Comparison of ENCODE assay signal across 8 cellular contexts in the genomic region with DNA sequence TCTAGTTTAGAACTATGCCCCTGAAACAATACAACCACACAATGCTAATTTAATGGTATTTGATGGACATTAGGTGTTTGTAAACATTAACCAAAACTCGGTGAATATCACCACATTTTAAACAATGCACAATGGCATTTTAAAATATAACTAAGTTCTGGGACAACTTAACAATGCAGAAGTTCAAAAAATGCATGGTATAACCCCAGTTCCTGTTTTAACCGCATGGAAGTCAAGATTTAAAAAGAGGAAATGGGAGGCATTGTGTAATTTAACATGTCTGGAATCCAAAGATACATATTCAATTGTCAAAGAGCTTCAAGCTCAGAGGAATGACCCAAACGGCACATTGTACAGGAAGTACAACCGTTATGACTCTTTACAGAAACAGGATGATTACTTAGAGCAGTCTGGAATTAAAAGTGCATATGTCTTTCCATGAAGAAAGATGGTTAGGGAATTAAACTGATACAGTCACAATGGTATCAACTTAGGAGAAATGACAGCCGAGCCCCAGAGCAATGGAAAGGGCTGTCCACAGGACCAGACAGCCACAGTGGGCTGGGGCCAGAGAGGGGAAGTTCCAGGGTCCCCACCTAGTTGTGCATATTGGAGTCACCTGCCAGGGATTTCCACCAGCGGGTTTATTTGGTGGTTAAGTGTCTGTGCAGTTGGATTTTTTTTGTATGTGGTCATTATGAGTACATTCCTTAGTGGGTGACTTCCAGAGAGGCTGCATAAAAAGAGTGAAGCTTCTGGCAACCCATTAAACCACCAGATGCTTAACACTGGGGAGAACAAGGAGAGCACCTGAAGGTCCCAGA. TPM values are rescaled to one million over a fixed set of nuclear protein-coding genes. Genes with fewer than 3 reads are reported as not detected.
A peak's percentile ranks its signal among the peaks of the same experiment; 100 is the strongest.
DNase-seq lines count a peak whose midpoint lies in the region; ATAC-seq and TF ChIP-seq lines count a peak whose summit lies in the region.

No MANE protein-coding gene starts in this region.

- H3K27me3 ChIP-seq in OCI-LY3 (ENCODE audit: low read depth, low read length) (no peaks in the 10 kb centered on the region), neutrophil (no peaks in the 10 kb centered on the region), H7 (ENCODE audit: control insufficient read depth, insufficient read depth, low read length) (no peaks in the 10 kb centered on the region; the same call in 1 of the 2 replicates)

- H3K27ac ChIP-seq in OCI-LY3 (ENCODE audit: low read length) = peak overlapping the region; percentile 60
- H3K27ac ChIP-seq in neutrophil = peak overlapping the region; percentile 93

- peak overlapping the region; percentile 43; the same call in 1 of the 2 replicates for H2AFZ ChIP-seq in OCI-LY3 (ENCODE audit: low read depth, low read length)

- H3K9me3 ChIP-seq in OCI-LY3 (ENCODE audit: insufficient read depth, low read length) = no peaks in the 10 kb centered on the region
- H3K9me3 ChIP-seq in neutrophil = no peaks in the 10 kb centered on the region

- in situ Hi-C loops in GM13976 (cut with MboI; ENCODE audit: low sequenced_read_pairs, unreplicated experiment) = no loop called here

- peak; percentile 97 for DNase-seq in GF-D8 (lab: John Stamatoyannopoulos, UW)
- DNase-seq in choroid plexus epithelial cell (ENCODE audit: low read depth) = peak; percentile 67
- DNase-seq in NCI-H345 (lab: John Stamatoyannopoulos, UW) = no peak
- DNase-seq in H7 = no peak
- DNase-seq in GM13976 (ENCODE audit: low spot score) = no peak

- no peaks in the 10 kb centered on the region for H3K36me3 ChIP-seq in OCI-LY3 (replicated peaks; ENCODE audit: low read depth, low read length)
- H3K36me3 ChIP-seq in neutrophil = peaks cover 21% of the 10 kb centered on the region
- H3K36me3 ChIP-seq in H7 (replicated peaks; ENCODE audit: control insufficient read depth, insufficient read depth, low read length) = no peaks in the 10 kb centered on the region

- peak overlapping the region; percentile 63 for H3K4me2 ChIP-seq in OCI-LY3 (ENCODE audit: low read length)

- H4K20me1 ChIP-seq in OCI-LY3 (ENCODE audit: insufficient read depth, low read length) = no peaks in the 10 kb centered on the region

- H3K79me2 ChIP-seq in OCI-LY3 (ENCODE audit: low read length) = no peaks in the 10 kb centered on the region

- peaks cover 52% of the 10 kb centered on the region for H3K4me1 ChIP-seq in OCI-LY3 (ENCODE audit: low read length)
- H3K4me1 ChIP-seq in neutrophil (ENCODE audit: control insufficient read depth in 1 of 2, insufficient read depth in 1 of 2, low read depth in 1 of 2, low read length in 1 of 2) = peaks cover 86 to 88% of the 10 kb centered on the region in 2 experiments

- H3K4me3 ChIP-seq in OCI-LY3 (ENCODE audit: low read length) (peak overlapping the region; percentile 26; the same call in 1 of the 2 replicates), choroid plexus epithelial cell (ENCODE audit: low read depth, low read length) (no peak overlapping the region), neutrophil (ENCODE audit: low read depth in 1 of 2, low read length in 1 of 2) (peak overlapping the region; percentile 35 to 36), H7 (ENCODE audit: insufficient read depth, low read depth, low read length) (no peak overlapping the region)

- TF ChIP-seq CTCF in OCI-LY3 (IDR thresholded peaks at IDR 0.05; ENCODE audit: low read depth, low read length) = no peak
- TF ChIP-seq CTCF in choroid plexus epithelial cell (conservative IDR thresholded peaks at IDR 0.05; ENCODE audit: low read depth, low read length) = no peak
- TF ChIP-seq CTCF in neutrophil (IDR thresholded peaks at IDR 0.05) = no peak
- TF ChIP-seq CTCF in GM13976 (IDR thresholded peaks at IDR 0.05; ENCODE audit: borderline replicate concordance, control extremely low read depth, extremely low read depth, insufficient read depth, missing control alignments) = no peak

- no peak for ATAC-seq in GM18498 (IDR thresholded peaks at IDR 0.05; ENCODE audit: unreplicated experiment)

- peak overlapping the region; percentile 16; the same call in 1 of the 2 replicates for H3K9ac ChIP-seq in OCI-LY3 (ENCODE audit: low read length)

RNA-seq across cellular contexts. Expression of a gene that starts 7.5 kb away (rescaled TPM):
- total RNA-seq in H7 (2014; rRNA removed; shearing (Covaris generic)) = 117 and 134 TPM in 2 replicates

RNA-seq across cellular contexts. Expression of a gene that starts 39.7 kb away (rescaled TPM):
- total RNA-seq in H7 (2014; rRNA removed; shearing (Covaris generic)) = 1.4 and 2.4 TPM in 2 replicates

RNA-seq across cellular contexts. Expression of a gene that starts 58.9 kb away (rescaled TPM):
- total RNA-seq in H7 (2014; rRNA removed; shearing (Covaris generic)) = 30.3 and 35.0 TPM in 2 replicates

Comparison
In these comparisons a context has a peak if more than half of its experiments do, and no peak if none do; other contexts are left out.
1. DNase-seq: peak in GF-D8 (single experiment) and choroid plexus epithelial cell (single experiment); none in NCI-H345 (single experiment), H7 (single experiment) and GM13976 (single experiment).
2. H3K4me3 ChIP-seq: peak in OCI-LY3 (single experiment) and neutrophil (2 of 2); none in choroid plexus epithelial cell (single experiment) and H7 (single experiment).